ENCODE assay signal across 17 cellular contexts in the genomic region with DNA sequence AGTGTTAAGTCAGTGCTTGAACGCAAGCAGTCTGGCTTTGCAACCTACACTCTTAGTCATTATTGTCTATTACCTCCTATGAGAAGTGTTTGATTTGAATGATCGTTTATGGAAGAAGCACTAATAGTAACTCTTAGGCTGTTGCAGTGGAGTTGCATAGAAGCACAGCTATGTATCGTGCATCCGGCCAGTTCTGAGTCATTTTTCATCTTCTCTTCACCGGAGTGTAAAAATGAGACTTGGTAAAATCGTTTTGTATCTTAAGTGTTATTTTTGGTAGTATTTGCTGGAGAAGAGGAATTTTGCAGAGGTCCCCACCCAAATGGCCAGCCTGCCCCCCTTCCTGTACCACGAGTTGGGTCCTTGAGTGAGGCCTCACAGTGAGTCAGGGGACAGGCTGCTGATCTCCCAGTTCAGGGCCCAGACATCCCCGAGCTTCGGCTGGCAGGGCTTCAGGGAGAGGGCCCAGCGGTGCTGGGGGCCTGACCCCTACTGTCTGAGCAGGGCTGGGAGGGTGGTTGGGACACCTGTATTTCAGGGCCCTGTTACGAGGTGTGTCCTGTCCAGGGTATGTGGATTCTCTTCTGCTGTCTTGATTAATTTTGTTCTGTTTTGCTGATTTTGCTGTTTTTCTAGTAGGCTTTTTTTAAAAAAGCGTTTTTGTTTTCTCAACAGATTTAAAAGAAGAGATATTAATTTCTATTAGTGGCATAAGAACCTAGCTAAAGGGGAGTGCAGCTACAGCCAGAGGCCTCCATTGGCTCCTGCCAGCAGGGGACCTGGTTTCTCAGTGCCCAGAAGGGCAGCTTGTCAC.
A peak's percentile ranks its signal among the peaks of the same experiment; 100 is the strongest.
DNase-seq lines count a peak whose midpoint lies in the region; ATAC-seq, FAIRE-seq and TF ChIP-seq lines count a peak whose summit lies in the region.
"Had no signal": no experiment of that assay in that cellular context is flagged by ENCODE, and none has a peak within 500 bp of the region (broad histone marks: within the 10 kb centered on the region; RNA-seq: fewer than 3 reads in every experiment).

No MANE protein-coding gene starts in this region.

- peaks cover 14% of the 10 kb centered on the region for H3K27me3 Mint-ChIP-seq in endothelial cell (ENCODE audit: unreplicated experiment)
- H3K27me3 Mint-ChIP-seq in osteocyte (ENCODE audit: unreplicated experiment), result no peaks in the 10 kb centered on the region
- no peaks in the 10 kb centered on the region for H3K27me3 Mint-ChIP-seq in immature natural killer cell (ENCODE audit: low read depth in 3 of 3)
- no peaks in the 10 kb centered on the region for H3K27me3 Mint-ChIP-seq in activated T-helper 17 cell treated with anti-CD3 and anti-CD28 coated beads, Interleukin-2, amount 50 U/mL, for 72 hours

- no peak overlapping the region for H3K4me3 Mint-ChIP-seq in endothelial cell (ENCODE audit: unreplicated experiment)
- no peak overlapping the region for H3K4me3 Mint-ChIP-seq in osteocyte (ENCODE audit: unreplicated experiment)
- H3K4me3 Mint-ChIP-seq in immature natural killer cell, result no peak overlapping the region
- H3K4me3 Mint-ChIP-seq in activated T-helper 17 cell treated with anti-CD3 and anti-CD28 coated beads, Interleukin-2, amount 50 U/mL, for 72 hours, result no peak overlapping the region

- no peak overlapping the region for H3K4me3 ChIP-seq in adrenal gland
- H3K4me3 ChIP-seq: PC-9 had no signal

- H3K27ac Mint-ChIP-seq in endothelial cell (ENCODE audit: unreplicated experiment), result no peak overlapping the region
- peak overlapping the region; percentile 62 for H3K27ac Mint-ChIP-seq in osteocyte (ENCODE audit: unreplicated experiment)
- no peak overlapping the region for H3K27ac Mint-ChIP-seq in immature natural killer cell
- H3K27ac Mint-ChIP-seq in activated T-helper 17 cell treated with anti-CD3 and anti-CD28 coated beads, Interleukin-2, amount 50 U/mL, for 72 hours, result no peak overlapping the region

- WGBS in adrenal gland, 4 donors, result 47 to 62% (median 55%) methylated on average over 12 of the region's 12 CpGs

- ATAC-seq in GM18511 (IDR thresholded peaks at IDR 0.05; ENCODE audit: unreplicated experiment), result no peak
- ATAC-seq in activated T-helper 17 cell treated with anti-CD3 and anti-CD28 coated beads, Interleukin-2, amount 50 U/mL, for 72 hours (replicated peaks), result no peak

- H3K4me1 Mint-ChIP-seq in endothelial cell (ENCODE audit: unreplicated experiment), result peaks cover 50% of the 10 kb centered on the region
- H3K4me1 Mint-ChIP-seq in osteocyte (ENCODE audit: unreplicated experiment), result peaks cover 51% of the 10 kb centered on the region
- peaks cover 13 to 15% of the 10 kb centered on the region in 2 donors for H3K4me1 Mint-ChIP-seq in immature natural killer cell
- no peaks in the 10 kb centered on the region for H3K4me1 Mint-ChIP-seq in activated T-helper 17 cell treated with anti-CD3 and anti-CD28 coated beads, Interleukin-2, amount 50 U/mL, for 72 hours

- no peak for DNase-seq in HTR-8/SVneo (ENCODE audit: insufficient read length, low spot score)
- DNase-seq in adrenal gland, result peak in 5 of 7 donors; percentile 36 to 62 (median 45)
- DNase-seq in endothelial cell (ENCODE audit: low spot score), result no peak
- DNase-seq in osteocyte (ENCODE audit: extremely low spot score, unreplicated experiment), result no peak
- DNase-seq in immature natural killer cell, result no peak
- DNase-seq in T-helper 1 cell, result no peak
- DNase-seq: ACHN, Caco-2, DMS153, NCI-H1417 treated with DMSO at 0.1 percent for 48 hours, NCI-H2029, NCI-H2171, NCI-H446, NCI-H748 treated with DMSO at 0.1 percent for 48 hours, PC-9 had no signal

- TF ChIP-seq CTCF in adrenal gland (IDR thresholded peaks at IDR 0.05), result no peak
- peak; percentile 16 for TF ChIP-seq CTCF in endothelial cell (IDR thresholded peaks at IDR 0.05; ENCODE audit: unreplicated experiment)
- no peak for TF ChIP-seq CTCF in osteocyte (IDR thresholded peaks at IDR 0.05)

- H3K36me3 Mint-ChIP-seq in endothelial cell (ENCODE audit: low read depth, unreplicated experiment), result peaks cover 10% of the 10 kb centered on the region
- peaks cover 8% of the 10 kb centered on the region for H3K36me3 Mint-ChIP-seq in osteocyte (ENCODE audit: unreplicated experiment)
- no peaks in the 10 kb centered on the region for H3K36me3 Mint-ChIP-seq in immature natural killer cell
- no peaks in the 10 kb centered on the region for H3K36me3 Mint-ChIP-seq in activated T-helper 17 cell treated with anti-CD3 and anti-CD28 coated beads, Interleukin-2, amount 50 U/mL, for 72 hours (ENCODE audit: low read depth)

- no peak for TF ChIP-seq POLR2A in adrenal gland (IDR thresholded peaks at IDR 0.05)

- H3K4me1 ChIP-seq in adrenal gland (replicated peaks in 1 of 2), result peaks cover 0 to 8% of the 10 kb centered on the region in 2 donors
- H3K4me1 ChIP-seq: Caco-2 had no signal

- H3K9me3 ChIP-seq in adrenal gland (replicated peaks in 1 of 3), result no peaks in the 10 kb centered on the region
- H3K9me3 ChIP-seq: Caco-2 had no signal

- no peaks in the 10 kb centered on the region for H3K9me3 Mint-ChIP-seq in endothelial cell (ENCODE audit: unreplicated experiment)
- H3K9me3 Mint-ChIP-seq in osteocyte (ENCODE audit: unreplicated experiment), result no peaks in the 10 kb centered on the region
- H3K9me3 Mint-ChIP-seq in immature natural killer cell, result no peaks in the 10 kb centered on the region
- H3K9me3 Mint-ChIP-seq in activated T-helper 17 cell treated with anti-CD3 and anti-CD28 coated beads, Interleukin-2, amount 50 U/mL, for 72 hours, result no peaks in the 10 kb centered on the region

- no peaks in the 10 kb centered on the region for H3K27me3 ChIP-seq in adrenal gland

- peak overlapping the region in 1 of 5 donors; percentile 6 for H3K27ac ChIP-seq in adrenal gland
- H3K27ac ChIP-seq: PC-9 had no signal

- FAIRE-seq in HTR-8/SVneo (lab: Jason Lieb, UNC), result peak; percentile 59

- intact Hi-C loops in adrenal gland (cut with DNase I), result loop anchor here in 1 of 2 donors (10.0 kb wide), 1 partner anchor 291 kb away; no protein-coding TSS in a partner anchor

- peaks cover 0 to 6% of the 10 kb centered on the region in 2 donors for H3K36me3 ChIP-seq in adrenal gland (replicated peaks in 1 of 2)

Comparison
In these comparisons a context has a peak if more than half of its experiments do, and no peak if none do; other contexts are left out.
1. DNase-seq: peak in adrenal gland (5 of 7); none in HTR-8/SVneo (single experiment), endothelial cell (single experiment), osteocyte (single experiment), immature natural killer cell (0 of 3) and T-helper 1 cell (0 of 5).